ENCODE assay signal across 8 cellular contexts in genomic region chr6:109096198-109096597, GRCh38. TPM values are rescaled to one million over a fixed set of nuclear protein-coding genes. Genes with fewer than 3 reads are reported as not detected.
DNase-seq lines count a peak whose midpoint lies in the region; TF ChIP-seq lines count a peak whose summit lies in the region.

No MANE protein-coding gene starts in this region.

- H3K4me3 ChIP-seq in OCI-LY1 (ENCODE audit: low read depth, low read length, poor library complexity, severe bottlenecking) (peak overlapping the region; percentile 88), endodermal cell (ENCODE audit: low read length) (peak overlapping the region; percentile 92), parathyroid adenoma (ENCODE audit: low read depth, low read length) (peak overlapping the region; percentile 85)

- no peaks in the 10 kb centered on the region for H4K20me1 ChIP-seq in OCI-LY1 (ENCODE audit: insufficient read depth, low read length)

- H3K79me2 ChIP-seq in OCI-LY1 (ENCODE audit: insufficient read depth, low read length) (no peaks in the 10 kb centered on the region), parathyroid adenoma (peaks cover 34% of the 10 kb centered on the region)

- H3K4me1 ChIP-seq in OCI-LY1 (ENCODE audit: insufficient read depth, low read length, severe bottlenecking) = peaks cover 38% of the 10 kb centered on the region
- H3K4me1 ChIP-seq in endodermal cell (ENCODE audit: control insufficient read depth, insufficient read depth, low read length) = peaks cover 5% of the 10 kb centered on the region
- H3K4me1 ChIP-seq in parathyroid adenoma = peaks cover 3% of the 10 kb centered on the region

- H3K27ac Mint-ChIP-seq in endodermal cell = no peak overlapping the region

- H3K36me3 ChIP-seq in OCI-LY1 (ENCODE audit: insufficient read depth, low read length) (peaks cover 3% of the 10 kb centered on the region; the same call in 1 of the 2 replicates), endodermal cell (ENCODE audit: control insufficient read depth, insufficient read depth, low read length) (no peaks in the 10 kb centered on the region), parathyroid adenoma (ENCODE audit: control insufficient read depth, insufficient read depth, low read length) (no peaks in the 10 kb centered on the region)

- H3K9me2 ChIP-seq in OCI-LY1 (ENCODE audit: low read depth, low read length) = no peaks in the 10 kb centered on the region

- H3K9me3 ChIP-seq in OCI-LY1 (ENCODE audit: low read length) (no peaks in the 10 kb centered on the region), endodermal cell (ENCODE audit: control insufficient read depth, low read length) (no peaks in the 10 kb centered on the region), parathyroid adenoma (ENCODE audit: control insufficient read depth, low read length) (no peaks in the 10 kb centered on the region)

- no peak overlapping the region; the same call in 1 of the 2 replicates for H2AFZ ChIP-seq in OCI-LY1 (ENCODE audit: low read length)
- H2AFZ ChIP-seq in parathyroid adenoma = no peak overlapping the region

- no peaks in the 10 kb centered on the region for H3F3A ChIP-seq in OCI-LY1 (ENCODE audit: insufficient read depth, low read length)

- H3K9me3 Mint-ChIP-seq in endodermal cell = no peaks in the 10 kb centered on the region

- H3K27me3 Mint-ChIP-seq in endodermal cell (ENCODE audit: insufficient read depth) = no peaks in the 10 kb centered on the region

- H3K4me2 ChIP-seq in OCI-LY1 (ENCODE audit: low read length) = peak overlapping the region; percentile 89
- H3K4me2 ChIP-seq in parathyroid adenoma (ENCODE audit: low read length) = peak overlapping the region; percentile 97

- DNase-seq in EL (peak; percentile 8), endodermal cell (no peak), putamen (ENCODE audit: low spot score) (no peak), Ammon's horn (ENCODE audit: low spot score) (no peak)
- no peak for DNase-seq in stimulated activated CD4-positive, alpha-beta T cell treated with anti-CD3 and anti-CD28 coated beads, Interleukin-2, amount 100 ng/mL, for 24 hours
- DNase-seq in activated CD4-positive, alpha-beta T cell treated with anti-CD3 and anti-CD28 coated beads for 4 hours = no peak

- H3K4me3 Mint-ChIP-seq in endodermal cell = peak overlapping the region; percentile 80

- no peaks in the 10 kb centered on the region for H3K36me3 Mint-ChIP-seq in endodermal cell (ENCODE audit: low read depth)

- H3K27ac ChIP-seq in OCI-LY1 (ENCODE audit: low read depth, low read length, poor library complexity, severe bottlenecking) (no peak overlapping the region), endodermal cell (ENCODE audit: low read depth, low read length) (no peak overlapping the region), parathyroid adenoma (no peak overlapping the region)

- no peak for TF ChIP-seq CTCF in OCI-LY1 (IDR thresholded peaks at IDR 0.05; ENCODE audit: low read length)
- TF ChIP-seq CTCF in endodermal cell (conservative IDR thresholded peaks at IDR 0.05) = no peak
- TF ChIP-seq CTCF in parathyroid adenoma (IDR thresholded peaks at IDR 0.05) = no peak

- H3K9ac ChIP-seq in OCI-LY1 (ENCODE audit: low read length) (peak overlapping the region; percentile 92), endodermal cell (ENCODE audit: extremely low read depth, low read length, poor library complexity, severe bottlenecking) (peak overlapping the region; percentile 85), parathyroid adenoma (no peak overlapping the region)

- 85 to 87% methylated on average over 6 of the region's 6 CpGs for WGBS in endodermal cell (ENCODE audit: insufficient coverage in 1 of 2, insufficient read length in 1 of 2), 2 experiments

- peaks cover 15% of the 10 kb centered on the region for H3K4me1 Mint-ChIP-seq in endodermal cell

- H3K27me3 ChIP-seq in OCI-LY1 (ENCODE audit: insufficient read depth, low read length) (no peaks in the 10 kb centered on the region), endodermal cell (ENCODE audit: control insufficient read depth, insufficient read depth, low read length, poor library complexity, severe bottlenecking) (no peaks in the 10 kb centered on the region), parathyroid adenoma (ENCODE audit: control insufficient read depth, insufficient read depth, low read length) (no peaks in the 10 kb centered on the region)

RNA-seq across cellular contexts. Expression of gene CEP57L1, which starts 0.9 kb away (rescaled TPM):
- total RNA-seq in endodermal cell = 10 to 100 TPM in 1 of 2 donors, 1 to 10 TPM in 1; 8.4 to 17.6 TPM
- polyA plus RNA-seq in endodermal cell (2013, experiment 1 of 2) = 30.7 TPM
- 35.0 TPM for polyA plus RNA-seq in endodermal cell (2013, experiment 2 of 2)

RNA-seq across cellular contexts. Expression of gene SESN1, which starts 1.6 kb away (rescaled TPM):
- total RNA-seq in endodermal cell = 10 to 100 TPM in 1 of 2 donors, 1 to 10 TPM in 1; 7.5 to 13.1 TPM
- polyA plus RNA-seq in endodermal cell (2013, experiment 1 of 2) = 21.8 TPM
- 20.0 TPM for polyA plus RNA-seq in endodermal cell (2013, experiment 2 of 2)
